In the genomic region with DNA sequence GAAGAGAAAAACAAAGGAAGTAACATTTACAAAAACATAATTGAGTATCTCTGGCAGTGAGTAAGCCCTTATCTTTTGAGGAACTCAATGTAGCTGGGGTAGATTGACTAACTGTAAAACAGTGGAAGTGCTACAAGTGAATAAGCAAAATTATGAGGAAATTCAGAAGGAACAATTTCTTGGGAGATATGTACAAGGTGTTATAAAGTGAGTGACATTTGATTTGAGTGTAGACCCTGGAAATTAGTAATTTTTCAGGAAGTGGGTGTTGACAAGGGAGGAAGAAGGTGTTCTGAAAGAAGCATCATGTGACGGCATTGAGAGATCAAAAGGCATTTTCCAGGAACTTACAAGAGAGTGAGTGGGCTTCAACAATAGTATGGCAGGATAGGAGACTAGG, we compare ENCODE assay signal across 11 cellular contexts. TPM values are rescaled to one million over a fixed set of nuclear protein-coding genes. Genes with fewer than 3 reads are reported as not detected.
A peak's percentile ranks its signal among the peaks of the same experiment; 100 is the strongest.
DNase-seq lines count a peak whose midpoint lies in the region; ATAC-seq and TF ChIP-seq lines count a peak whose summit lies in the region.
"Had no signal": no experiment of that assay in that cellular context is flagged by ENCODE, and none has a peak within 500 bp of the region (broad histone marks: within the 10 kb centered on the region; RNA-seq: fewer than 3 reads in every experiment).

No MANE protein-coding gene starts in this region.

- peaks cover 50 to 69% (median 52%) of the 10 kb centered on the region in 4 donors for H3K4me1 Mint-ChIP-seq in CD4-positive, alpha-beta memory T cell
- peaks cover 31% of the 10 kb centered on the region for H3K4me1 Mint-ChIP-seq in activated naive CD8-positive, alpha-beta T cell treated with anti-CD3 and anti-CD28 coated beads, Interleukin-2, amount 10 ng/mL, durations not matched to agents 7 days and 5 days

- H3K4me3 Mint-ChIP-seq in CD4-positive, alpha-beta memory T cell, result peak overlapping the region; percentile 2 to 68 (median 57)
- peak overlapping the region; percentile 65 for H3K4me3 Mint-ChIP-seq in activated naive CD8-positive, alpha-beta T cell treated with anti-CD3 and anti-CD28 coated beads, Interleukin-2, amount 10 ng/mL, durations not matched to agents 7 days and 5 days
- H3K4me3 Mint-ChIP-seq: mesothelial cell of epicardium had no signal

- no peaks in the 10 kb centered on the region; the same call in 1 of the 2 replicates for H3F3A ChIP-seq in Loucy (ENCODE audit: low read depth)

- peaks cover 0 to 4% of the 10 kb centered on the region in 2 donors for H3K9me3 ChIP-seq in CD4-positive, alpha-beta memory T cell (ENCODE audit: control insufficient read depth in 1 of 2, low read length in 2 of 2)
- H3K9me3 ChIP-seq in Loucy (ENCODE audit: insufficient read depth, low read depth, low read length) (no peaks in the 10 kb centered on the region), mucosa of descending colon (peaks cover 5% of the 10 kb centered on the region)

- no peak overlapping the region for H2AFZ ChIP-seq in Loucy (ENCODE audit: low read length)

- no peaks in the 10 kb centered on the region for H3K27me3 Mint-ChIP-seq in CD4-positive, alpha-beta memory T cell
- H3K27me3 Mint-ChIP-seq in activated naive CD8-positive, alpha-beta T cell treated with anti-CD3 and anti-CD28 coated beads, Interleukin-2, amount 10 ng/mL, durations not matched to agents 7 days and 5 days, result no peaks in the 10 kb centered on the region

- no peaks in the 10 kb centered on the region for H3K27me3 ChIP-seq in CD4-positive, alpha-beta memory T cell (ENCODE audit: insufficient read depth, low read length)
- H3K27me3 ChIP-seq in Loucy (ENCODE audit: insufficient read depth, low read length, poor library complexity, severe bottlenecking), result no peaks in the 10 kb centered on the region

- H4K20me1 ChIP-seq in Loucy (ENCODE audit: insufficient read depth, low read length, poor library complexity, severe bottlenecking), result peaks cover 65% of the 10 kb centered on the region

- H3K27ac Mint-ChIP-seq in CD4-positive, alpha-beta memory T cell, result peak overlapping the region in 6 of 7 donors; percentile 1 to 82 (median 3)
- H3K27ac Mint-ChIP-seq in activated naive CD8-positive, alpha-beta T cell treated with anti-CD3 and anti-CD28 coated beads, Interleukin-2, amount 10 ng/mL, durations not matched to agents 7 days and 5 days, result peak overlapping the region; percentile 76
- H3K27ac Mint-ChIP-seq: mesothelial cell of epicardium had no signal

- peaks cover 45% of the 10 kb centered on the region for H3K4me1 ChIP-seq in CD4-positive, alpha-beta memory T cell (ENCODE audit: insufficient read depth, low read length)
- peaks cover 23% of the 10 kb centered on the region for H3K4me1 ChIP-seq in Loucy (ENCODE audit: insufficient read depth, low read length, poor library complexity, severe bottlenecking)
- H3K4me1 ChIP-seq in mucosa of descending colon (ENCODE audit: low read depth), result peaks cover 4% of the 10 kb centered on the region

- H3K4me2 ChIP-seq in Loucy (ENCODE audit: low read depth, low read length, poor library complexity, severe bottlenecking), result peak overlapping the region; percentile 29

- no peak overlapping the region for H3K4me3 ChIP-seq in CD4-positive, alpha-beta memory T cell (ENCODE audit: low read length in 2 of 2)
- H3K4me3 ChIP-seq in Loucy (ENCODE audit: low read length, poor library complexity, severe bottlenecking), result no peak overlapping the region
- no peak overlapping the region for H3K4me3 ChIP-seq in mucosa of descending colon
- H3K4me3 ChIP-seq: skin epidermis had no signal

- no peaks in the 10 kb centered on the region for H3K9me2 ChIP-seq in Loucy (replicated peaks; ENCODE audit: low read depth, low read length)

- H3K27ac ChIP-seq in CD4-positive, alpha-beta memory T cell (ENCODE audit: low read depth, low read length), result no peak overlapping the region

- no peak for DNase-seq in CD4-positive, alpha-beta memory T cell
- DNase-seq in activated naive CD8-positive, alpha-beta T cell treated with anti-CD3 and anti-CD28 coated beads, Interleukin-2, amount 10 ng/mL, durations not matched to agents 7 days and 5 days, result no peak
- no peak for DNase-seq in mucosa of descending colon
- no peak for DNase-seq in NCI-H2081 (lab: John Stamatoyannopoulos, UW)
- DNase-seq in dedifferentiated amniotic fluid mesenchymal stem cell (ENCODE audit: extremely low spot score), result no peak
- DNase-seq in NCI-H1436 treated with DMSO at 0.1 percent for 48 hours (lab: John Stamatoyannopoulos, UW), result no peak
- DNase-seq: foreskin melanocyte had no signal

- H3K79me2 ChIP-seq in Loucy (ENCODE audit: insufficient read depth, low read length), result peaks cover 93% of the 10 kb centered on the region

- H3K9me3 Mint-ChIP-seq in CD4-positive, alpha-beta memory T cell, result peaks cover 0 to 20% (median 8%) of the 10 kb centered on the region in 8 donors
- H3K9me3 Mint-ChIP-seq in activated naive CD8-positive, alpha-beta T cell treated with anti-CD3 and anti-CD28 coated beads, Interleukin-2, amount 10 ng/mL, durations not matched to agents 7 days and 5 days, result peaks cover 2% of the 10 kb centered on the region

- H3K36me3 Mint-ChIP-seq in CD4-positive, alpha-beta memory T cell, result peaks cover 34 to 43% of the 10 kb centered on the region in 2 donors
- peaks cover 31% of the 10 kb centered on the region for H3K36me3 Mint-ChIP-seq in activated naive CD8-positive, alpha-beta T cell treated with anti-CD3 and anti-CD28 coated beads, Interleukin-2, amount 10 ng/mL, durations not matched to agents 7 days and 5 days

- intact Hi-C loops in CD4-positive, alpha-beta memory T cell (cut with micrococcal nuclease), result no loop called here
- intact Hi-C loops in mucosa of descending colon (cut with DNase I, micrococcal nuclease), result no loop called here

- CTCF ChIA-PET in CD4-positive, alpha-beta memory T cell (lab: Charles Lee; ENCODE audit: partially characterized antibody), result no interaction called here

- POLR2A ChIA-PET in CD4-positive, alpha-beta memory T cell (lab: Charles Lee; ENCODE audit: partially characterized antibody), result no interaction called here
- POLR2A ChIA-PET in activated naive CD8-positive, alpha-beta T cell treated with anti-CD3 and anti-CD28 coated beads, Interleukin-2, amount 10 ng/mL, durations not matched to agents 7 days and 5 days (lab: Charles Lee), result interaction anchor here (1.4 kb wide), 1 partner anchor 22 kb away, joined by 4 read pairs; a partner anchor contains a TSS

- no peak overlapping the region for H3K9ac ChIP-seq in Loucy (ENCODE audit: low read depth, low read length, poor library complexity, severe bottlenecking)

- TF ChIP-seq CTCF in Loucy (conservative IDR thresholded peaks at IDR 0.05; ENCODE audit: low read length) (no peak), mucosa of descending colon (IDR thresholded peaks at IDR 0.05) (no peak)

- peaks cover 13% of the 10 kb centered on the region for H3K36me3 ChIP-seq in CD4-positive, alpha-beta memory T cell (ENCODE audit: insufficient read depth, low read length)
- H3K36me3 ChIP-seq in Loucy (ENCODE audit: insufficient read depth, low read length) (peaks cover 27% of the 10 kb centered on the region; the same call in 1 of the 2 replicates), mucosa of descending colon (ENCODE audit: low read depth) (no peaks in the 10 kb centered on the region)

- ATAC-seq in activated naive CD8-positive, alpha-beta T cell treated with anti-CD3 and anti-CD28 coated beads, Interleukin-2, amount 10 ng/mL, durations not matched to agents 7 days and 5 days (ENCODE audit: low read depth), result peak; percentile 61
- peak; percentile 75 for ATAC-seq in mucosa of descending colon
- ATAC-seq in GM19324 (IDR thresholded peaks at IDR 0.05; ENCODE audit: low FRiP score, unreplicated experiment), result no peak

RNA-seq across cellular contexts. Expression of a gene that starts 22.2 kb away (rescaled TPM):
- total RNA-seq in CD4-positive, alpha-beta memory T cell, result 10 to 100 TPM; 52.8 to 56.3 TPM
- 10 to 100 TPM; 72.9 to 80.3 TPM for polyA plus RNA-seq in CD4-positive, alpha-beta memory T cell
- total RNA-seq in activated naive CD8-positive, alpha-beta T cell treated with anti-CD3 and anti-CD28 coated beads, Interleukin-2, amount 10 ng/mL, durations not matched to agents 7 days and 5 days, result 10 to 100 TPM; 51.5 to 53.7 TPM
- 10 to 100 TPM; 35.3 to 47.7 (median 43.2) TPM for total RNA-seq in mucosa of descending colon
